ENCODE assay signal across 8 cellular contexts in genomic region chr12:6827982-6828670, GRCh38. TPM values are rescaled to one million over a fixed set of nuclear protein-coding genes. Genes with fewer than 3 reads are reported as not detected.
DNase-seq lines count a peak whose midpoint lies in the region; ATAC-seq and TF ChIP-seq lines count a peak whose summit lies in the region.

A gene with protein sequence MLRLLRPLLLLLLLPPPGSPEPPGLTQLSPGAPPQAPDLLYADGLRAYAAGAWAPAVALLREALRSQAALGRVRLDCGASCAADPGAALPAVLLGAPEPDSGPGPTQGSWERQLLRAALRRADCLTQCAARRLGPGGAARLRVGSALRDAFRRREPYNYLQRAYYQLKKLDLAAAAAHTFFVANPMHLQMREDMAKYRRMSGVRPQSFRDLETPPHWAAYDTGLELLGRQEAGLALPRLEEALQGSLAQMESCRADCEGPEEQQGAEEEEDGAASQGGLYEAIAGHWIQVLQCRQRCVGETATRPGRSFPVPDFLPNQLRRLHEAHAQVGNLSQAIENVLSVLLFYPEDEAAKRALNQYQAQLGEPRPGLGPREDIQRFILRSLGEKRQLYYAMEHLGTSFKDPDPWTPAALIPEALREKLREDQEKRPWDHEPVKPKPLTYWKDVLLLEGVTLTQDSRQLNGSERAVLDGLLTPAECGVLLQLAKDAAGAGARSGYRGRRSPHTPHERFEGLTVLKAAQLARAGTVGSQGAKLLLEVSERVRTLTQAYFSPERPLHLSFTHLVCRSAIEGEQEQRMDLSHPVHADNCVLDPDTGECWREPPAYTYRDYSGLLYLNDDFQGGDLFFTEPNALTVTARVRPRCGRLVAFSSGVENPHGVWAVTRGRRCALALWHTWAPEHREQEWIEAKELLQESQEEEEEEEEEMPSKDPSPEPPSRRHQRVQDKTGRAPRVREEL (plus strand): TSS chr12:6828407. CDS start chr12:6828441, 34 bp downstream.

- intact Hi-C loops in activated B cell treated with CpG ODN at 0.5 μM for 24 hours (cut with micrococcal nuclease) = loop anchor here (2.0 to 5.0 kb wide), 2 partner anchors 23 to 141 kb away; partner anchors contain the start of genes CDCA3 and ZNF384

- H3K4me3 ChIP-seq in DND-41 (ENCODE audit: low read depth in 1 of 2, low read length in 2 of 2) (peak within 1 kb of the TSS in 1 of 2 experiments; percentile 36; a peak in 2 of 4 replicates), LNCaP clone FGC (ENCODE audit: low read depth, low read length) (peak within 1 kb of the TSS; percentile 23), fibroblast of villous mesenchyme (ENCODE audit: low read depth, low read length) (peak within 1 kb of the TSS; percentile 96)

- CTCF ChIA-PET in activated B cell treated with CpG ODN at 0.5 μM for 24 hours (lab: Charles Lee) = interaction anchor here (1.5 kb wide), 1 partner anchor 75 kb away, joined by 5 read pairs; the partner anchor contains the start of gene MLF2

- TF ChIP-seq CTCF in DND-41 (IDR thresholded peaks at IDR 0.05; ENCODE audit: borderline replicate concordance, extremely low read depth, low read length, poor library complexity, severe bottlenecking) (no peak), LNCaP clone FGC (IDR thresholded peaks at IDR 0.05; ENCODE audit: control insufficient read depth, extremely low read depth, insufficient read depth) (peak; percentile 25; the same call in 1 of the 2 replicates), activated B cell treated with CpG ODN at 0.5 μM for 24 hours (IDR thresholded peaks at IDR 0.05) (no peak), fibroblast of villous mesenchyme (IDR thresholded peaks at IDR 0.05; ENCODE audit: insufficient read depth, low read depth, low read length) (no peak)

- peak within 1 kb of the TSS; percentile 27; the same call in 1 of the 2 replicates for H3K9ac ChIP-seq in DND-41 (ENCODE audit: low read depth, low read length)

- H3K4me1 Mint-ChIP-seq in activated B cell treated with CpG ODN at 0.5 μM for 24 hours = peaks cover 16% of the 10 kb centered on the region
- H3K4me1 Mint-ChIP-seq in natural killer cell treated with Interleukin-12 subunit alpha and Interleukin-12 subunit beta and Interleukin-15 and Interleukin-18, amount 100 ng/mL, for 72 hours (ENCODE audit: low read depth in 2 of 2) = peaks cover 19 to 22% of the 10 kb centered on the region in 2 donors

- H3K36me3 ChIP-seq in DND-41 (ENCODE audit: insufficient read depth, low read length) = no peaks in the 10 kb centered on the region

- H3K9me3 ChIP-seq in DND-41 (ENCODE audit: insufficient read depth, low read length, severe bottlenecking) = no peaks in the 10 kb centered on the region

- H4K20me1 ChIP-seq in DND-41 (ENCODE audit: insufficient read depth, low read length) = peaks cover 13% of the 10 kb centered on the region; the same call in 1 of the 2 replicates

- H3K27ac ChIP-seq in DND-41 (ENCODE audit: low read length) = no peak within 1 kb of the TSS

- no peak within 1 kb of the TSS for H3K27ac Mint-ChIP-seq in activated B cell treated with CpG ODN at 0.5 μM for 24 hours
- peak within 1 kb of the TSS in 1 of 2 donors; percentile 61 for H3K27ac Mint-ChIP-seq in natural killer cell treated with Interleukin-12 subunit alpha and Interleukin-12 subunit beta and Interleukin-15 and Interleukin-18, amount 100 ng/mL, for 72 hours

- H3K79me2 ChIP-seq in DND-41 (ENCODE audit: insufficient read depth, low read length) = no peaks in the 10 kb centered on the region

- peaks cover 80% of the 10 kb centered on the region for H3K27me3 ChIP-seq in DND-41 (ENCODE audit: insufficient read depth, low read length, poor library complexity)

- POLR2A ChIA-PET in activated B cell treated with CpG ODN at 0.5 μM for 24 hours (lab: Charles Lee) = interaction anchor here (1.1 to 1.7 kb wide), 2 partner anchors 39 to 75 kb away, joined by 3 to 6 read pairs; partner anchors contain the start of genes MLF2 and TPI1

- no peak for DNase-seq in DND-41
- no peak for DNase-seq in LNCaP clone FGC (ENCODE audit: low read depth)
- no peak for DNase-seq in activated B cell treated with CpG ODN at 0.5 μM for 24 hours
- DNase-seq in fibroblast of villous mesenchyme (ENCODE audit: low read depth) = peak; percentile 49
- no peak for DNase-seq in natural killer cell treated with Interleukin-12 subunit alpha and Interleukin-12 subunit beta and Interleukin-15 and Interleukin-18, amount 100 ng/mL, for 72 hours (ENCODE audit: low spot score)

- ATAC-seq in DND-41 (ENCODE audit: insufficient read depth, low read depth) = peak; percentile 15; the same call in 1 of the 3 replicates
- peak; percentile 29 for ATAC-seq in activated B cell treated with CpG ODN at 0.5 μM for 24 hours (ENCODE audit: low read depth)
- peak; percentile 26 to 37 for ATAC-seq in natural killer cell treated with Interleukin-12 subunit alpha and Interleukin-12 subunit beta and Interleukin-15 and Interleukin-18, amount 100 ng/mL, for 72 hours
- ATAC-seq in HG03354 (IDR thresholded peaks at IDR 0.05; ENCODE audit: poor library complexity, severe bottlenecking, unreplicated experiment) = no peak
- ATAC-seq in HG02642 (IDR thresholded peaks at IDR 0.05; ENCODE audit: poor library complexity, unreplicated experiment) = no peak
- no peak for ATAC-seq in HG02970 (IDR thresholded peaks at IDR 0.05; ENCODE audit: low FRiP score, unreplicated experiment)

- peaks cover 63% of the 10 kb centered on the region for H3K27me3 Mint-ChIP-seq in activated B cell treated with CpG ODN at 0.5 μM for 24 hours
- H3K27me3 Mint-ChIP-seq in natural killer cell treated with Interleukin-12 subunit alpha and Interleukin-12 subunit beta and Interleukin-15 and Interleukin-18, amount 100 ng/mL, for 72 hours = peaks cover 63 to 67% of the 10 kb centered on the region in 2 donors

- H3K4me3 Mint-ChIP-seq in activated B cell treated with CpG ODN at 0.5 μM for 24 hours = peak within 1 kb of the TSS; percentile 86
- H3K4me3 Mint-ChIP-seq in natural killer cell treated with Interleukin-12 subunit alpha and Interleukin-12 subunit beta and Interleukin-15 and Interleukin-18, amount 100 ng/mL, for 72 hours = peak within 1 kb of the TSS; percentile 83

- no peaks in the 10 kb centered on the region for H3K36me3 Mint-ChIP-seq in activated B cell treated with CpG ODN at 0.5 μM for 24 hours (ENCODE audit: low read depth)
- no peaks in the 10 kb centered on the region for H3K36me3 Mint-ChIP-seq in natural killer cell treated with Interleukin-12 subunit alpha and Interleukin-12 subunit beta and Interleukin-15 and Interleukin-18, amount 100 ng/mL, for 72 hours

- no peaks in the 10 kb centered on the region for H3K9me3 Mint-ChIP-seq in activated B cell treated with CpG ODN at 0.5 μM for 24 hours
- no peaks in the 10 kb centered on the region for H3K9me3 Mint-ChIP-seq in natural killer cell treated with Interleukin-12 subunit alpha and Interleukin-12 subunit beta and Interleukin-15 and Interleukin-18, amount 100 ng/mL, for 72 hours

- peak within 1 kb of the TSS; percentile 57 for H3K4me2 ChIP-seq in DND-41 (ENCODE audit: insufficient read depth, low read length)

- H2AFZ ChIP-seq in DND-41 (ENCODE audit: low read depth, low read length) = no peak within 1 kb of the TSS

- peaks cover 15% of the 10 kb centered on the region for H3K4me1 ChIP-seq in DND-41 (ENCODE audit: insufficient read depth, low read length)

RNA-seq across cellular contexts. Expression of the gene that starts here (rescaled TPM):
- total RNA-seq in activated B cell treated with CpG ODN at 0.5 μM for 24 hours = not detected in 2 replicates
- 91.1 and 117 TPM in 2 replicates for total RNA-seq in fibroblast of villous mesenchyme
- total RNA-seq in natural killer cell treated with Interleukin-12 subunit alpha and Interleukin-12 subunit beta and Interleukin-15 and Interleukin-18, amount 100 ng/mL, for 72 hours = 1 to 10 TPM in 1 of 2 donors, not detected in 1; 1.3 TPM

Comparison
In these comparisons a context has a peak if more than half of its experiments do, and no peak if none do; other contexts are left out.
1. RNA of the gene that starts here (total RNA-seq): 91.1 to 117 TPM in fibroblast of villous mesenchyme; 1.3 TPM in natural killer cell treated with Interleukin-12 subunit alpha and Interleukin-12 subunit beta and Interleukin-15 and Interleukin-18, amount 100 ng/mL, for 72 hours and not detected in activated B cell treated with CpG ODN at 0.5 μM for 24 hours; every median in the first group is over 10 times any median in the second.
2. Peak in ATAC-seq in activated B cell treated with CpG ODN at 0.5 μM for 24 hours; RNA of the gene not detected or under 1 TPM.
3. ATAC-seq: peak in DND-41 (single experiment) and natural killer cell treated with Interleukin-12 subunit alpha and Interleukin-12 subunit beta and Interleukin-15 and Interleukin-18, amount 100 ng/mL, for 72 hours (2 of 2); none in HG03354 (single experiment), HG02642 (single experiment) and HG02970 (single experiment).